Comparison of ENCODE assay signal across 13 cellular contexts in the genomic region with DNA sequence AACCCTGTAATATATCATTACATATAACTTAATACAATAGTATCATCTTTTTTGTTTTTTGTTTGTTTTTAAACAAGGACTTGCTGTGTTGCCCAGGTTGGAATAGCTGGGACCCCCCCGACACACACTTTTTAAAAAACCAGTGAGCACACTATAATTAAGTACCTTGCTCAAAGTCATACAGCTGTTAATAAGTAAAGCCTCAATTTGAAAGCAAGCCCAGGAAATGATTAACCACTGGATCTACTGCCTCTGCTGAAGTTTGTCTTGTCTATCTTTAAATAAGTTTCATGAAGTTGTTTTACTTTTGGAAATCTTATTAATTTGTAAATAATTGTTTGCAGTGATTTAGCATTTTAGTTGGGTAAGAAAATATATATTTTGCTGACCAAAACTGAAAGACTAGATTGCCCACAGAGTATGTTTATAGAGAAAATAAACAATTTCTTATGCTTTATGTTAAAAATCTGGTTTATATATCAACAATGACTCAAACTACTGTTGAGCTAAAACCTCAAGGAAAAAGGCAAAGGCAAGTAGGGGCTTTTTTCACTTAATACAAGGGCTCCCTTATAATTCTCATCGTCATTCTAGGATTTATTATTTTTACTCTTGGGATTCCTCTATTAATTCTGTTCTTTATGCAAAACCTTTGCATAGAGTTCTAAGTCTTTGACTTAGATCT. TPM values are rescaled to one million over a fixed set of nuclear protein-coding genes. Genes with fewer than 3 reads are reported as not detected.
A peak's percentile ranks its signal among the peaks of the same experiment; 100 is the strongest.
DNase-seq lines count a peak whose midpoint lies in the region; ATAC-seq and TF ChIP-seq lines count a peak whose summit lies in the region.
"Had no signal": no experiment of that assay in that cellular context is flagged by ENCODE, and none has a peak within 500 bp of the region (broad histone marks: within the 10 kb centered on the region; RNA-seq: fewer than 3 reads in every experiment).

No MANE protein-coding gene starts in this region.

- TF ChIP-seq EP300 in stomach (IDR thresholded peaks at IDR 0.05), result no peak

- intact Hi-C loops in breast epithelium (cut with DNase I; ENCODE audit: low total_unique reads) (no loop called here), stomach (cut with DNase I; ENCODE audit: low total_unique reads) (no loop called here)

- H3K27me3 ChIP-seq in breast epithelium (no peaks in the 10 kb centered on the region), stomach (no peaks in the 10 kb centered on the region)
- H3K27me3 ChIP-seq: uterus had no signal

- TF ChIP-seq CTCF in breast epithelium (IDR thresholded peaks at IDR 0.05), result no peak
- no peak for TF ChIP-seq CTCF in stomach (IDR thresholded peaks at IDR 0.05)

- peak; percentile 3 for DNase-seq in fibroblast of gingiva (ENCODE audit: low read depth)
- DNase-seq in breast epithelium (ENCODE audit: low spot score in 2 of 2), result no peak
- DNase-seq in stomach, result no peak
- no peak for DNase-seq in mucosa of gallbladder (ENCODE audit: low spot score)
- no peak for DNase-seq in stimulated activated CD4-positive, alpha-beta T cell treated with anti-CD3 and anti-CD28 coated beads, Interleukin-12 subunit alpha, Interleukin-12 subunit beta, amount 100 ng/mL, for 4 hours
- DNase-seq: left colon, NCI-H1694, NCI-H69, uterus had no signal

- H3K36me3 ChIP-seq in breast epithelium (no peaks in the 10 kb centered on the region), stomach (no peaks in the 10 kb centered on the region)
- H3K36me3 ChIP-seq: gastroesophageal sphincter, uterus had no signal

- 40 to 51% (median 44%) methylated on average over 2 of the region's 2 CpGs for WGBS in stomach, 5 donors

- TF ChIP-seq POLR2A in GM18505 (IDR thresholded peaks at IDR 0.05; ENCODE audit: borderline replicate concordance, extremely low read depth, insufficient read depth, insufficient read length) (no peak), breast epithelium (IDR thresholded peaks at IDR 0.05) (no peak), stomach (IDR thresholded peaks at IDR 0.05) (no peak)

- peak; percentile 57 for ATAC-seq in GM18505 (IDR thresholded peaks at IDR 0.05; ENCODE audit: unreplicated experiment)
- peak; percentile 80 for ATAC-seq in GM21381 (IDR thresholded peaks at IDR 0.05; ENCODE audit: unreplicated experiment)
- ATAC-seq in HG03064 (IDR thresholded peaks at IDR 0.05; ENCODE audit: low read depth, unreplicated experiment), result peak; percentile 83
- ATAC-seq: gastroesophageal sphincter, left colon had no signal

- H3K27ac ChIP-seq in breast epithelium (no peak overlapping the region), stomach (no peak overlapping the region)
- H3K27ac ChIP-seq: gastroesophageal sphincter, uterus had no signal

- H3K4me1 ChIP-seq in breast epithelium, result no peaks in the 10 kb centered on the region
- peaks cover 0 to 2% (median under 1%) of the 10 kb centered on the region in 4 donors for H3K4me1 ChIP-seq in stomach
- H3K4me1 ChIP-seq: uterus had no signal

- H3K9me3 ChIP-seq in breast epithelium (no peaks in the 10 kb centered on the region), stomach (no peaks in the 10 kb centered on the region)
- H3K9me3 ChIP-seq: gastroesophageal sphincter, uterus had no signal

- no peak overlapping the region for H3K4me3 ChIP-seq in breast epithelium
- H3K4me3 ChIP-seq in stomach, result no peak overlapping the region
- H3K4me3 ChIP-seq: gastroesophageal sphincter, uterus had no signal

RNA-seq across cellular contexts. Expression of gene CARNMT1, which starts 5.8 kb away (rescaled TPM):
- 10 to 100 TPM; 12.3 to 31.8 (median 29.9) TPM for total RNA-seq in breast epithelium
- 10 to 100 TPM in 3 of 5 donors, 1 to 10 TPM in 2; 1.8 to 29.4 (median 11.4) TPM for total RNA-seq in stomach
- polyA plus RNA-seq in stomach, result 1 to 10 TPM; 4.6 to 6.9 (median 6.0) TPM
- 24.6 TPM for total RNA-seq in mucosa of gallbladder

RNA-seq across cellular contexts. Expression of gene NMRK1, which starts 54.0 kb away (rescaled TPM):
- 10 to 100 TPM; 21.8 to 27.9 (median 27.7) TPM for total RNA-seq in breast epithelium
- 10 to 100 TPM in 4 of 5 donors, 1 to 10 TPM in 1; 1.2 to 22.2 (median 12.3) TPM for total RNA-seq in stomach
- polyA plus RNA-seq in stomach, result 10 to 100 TPM; 44.8 to 73.3 (median 53.0) TPM
- 32.9 TPM for total RNA-seq in mucosa of gallbladder

RNA-seq across cellular contexts. Expression of gene OSTF1, which starts 54.4 kb away (rescaled TPM):
- total RNA-seq in breast epithelium (10 to 100 TPM; 26.9 to 38.9 (median 36.4) TPM), stomach (10 to 100 TPM in 2 of 5 donors, 1 to 10 TPM in 2, not detected in 1; 2.2 to 79.4 (median 24.1) TPM), mucosa of gallbladder (54.7 TPM)
- polyA plus RNA-seq in stomach, result 10 to 100 TPM; 40.0 to 52.7 (median 48.7) TPM
